ENCODE assay signal across 1 cellular context in the genomic region with DNA sequence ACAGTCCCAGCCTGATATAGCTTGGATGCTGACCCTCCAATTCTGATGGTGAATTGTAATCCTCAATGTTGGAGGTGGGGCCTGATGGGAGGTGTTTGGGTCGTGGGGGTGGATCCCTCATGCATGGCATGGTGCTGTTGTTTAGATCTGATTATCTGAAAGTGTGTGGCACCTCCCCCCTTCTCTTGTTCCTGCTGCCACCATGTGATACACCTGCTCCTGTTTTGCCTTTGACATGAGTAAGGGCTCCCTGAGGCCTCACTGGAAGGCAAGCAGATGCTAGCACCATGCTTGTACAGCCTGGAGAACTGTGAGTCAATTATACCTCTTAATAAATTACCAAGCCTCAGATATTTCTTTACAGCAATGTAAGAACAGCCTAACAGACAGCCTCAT.
TF ChIP-seq lines count a peak whose summit lies in the region.

No MANE protein-coding gene starts in this region.

TF ChIP-seq in H1, 55 proteins besides CTCF, POLR2A, EP300 and RAD21:
- TF ChIP-seq CBX5 (IDR thresholded peaks at IDR 0.05; ENCODE audit: low read depth, low read length) (no peak), CHD2 (IDR thresholded peaks at IDR 0.05; ENCODE audit: low read length) (no peak)
- TF ChIP-seq, protein P1, sequence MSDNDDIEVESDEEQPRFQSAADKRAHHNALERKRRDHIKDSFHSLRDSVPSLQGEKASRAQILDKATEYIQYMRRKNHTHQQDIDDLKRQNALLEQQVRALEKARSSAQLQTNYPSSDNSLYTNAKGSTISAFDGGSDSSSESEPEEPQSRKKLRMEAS (IDR thresholded peaks at IDR 0.05), result 0 out of 2 replicates have a peak, but pooled peaks have one; percentile 28
